2 cellular contexts compared by ENCODE assay signal in genomic region chr6:40492126-40492525, GRCh38.
TF ChIP-seq lines count a peak whose summit lies in the region.

No MANE protein-coding gene starts in this region.

TF ChIP-seq in GM23338, 12 proteins besides CTCF, POLR2A, EP300 and RAD21 (continued from another document):
- TF ChIP-seq ZNF462 (CRISPR knock-in tag; IDR thresholded peaks at IDR 0.05) (no peak), STAT1 (IDR thresholded peaks at IDR 0.05; ENCODE audit: unreplicated experiment) (no peak), EZH2 (IDR thresholded peaks at IDR 0.05; ENCODE audit: low read depth, unreplicated experiment) (no peak), ETS1 (IDR thresholded peaks at IDR 0.05) (no peak), EZH2phosphoT487 (IDR thresholded peaks at IDR 0.05; ENCODE audit: unreplicated experiment) (no peak), ZNF114 (CRISPR knock-in tag; IDR thresholded peaks at IDR 0.05) (no peak), JUNB (IDR thresholded peaks at IDR 0.05; ENCODE audit: unreplicated experiment) (no peak), POLR2AphosphoS5 (IDR thresholded peaks at IDR 0.05; ENCODE audit: low read depth) (no peak), CREB1 (CRISPR knock-in tag; IDR thresholded peaks at IDR 0.05; ENCODE audit: low read depth) (no peak), ZNF331 (CRISPR knock-in tag; IDR thresholded peaks at IDR 0.05; ENCODE audit: low read depth) (no peak), REST (IDR thresholded peaks at IDR 0.05; ENCODE audit: unreplicated experiment) (no peak)
TF ChIP-seq in GM23338: peak in this region for 0.

TF ChIP-seq in WTC11, 78 proteins besides CTCF, POLR2A, EP300 and RAD21 (continued from another document):
- TF ChIP-seq AR (CRISPR knock-in tag; IDR thresholded peaks at IDR 0.05) (no peak), ZMAT4 (CRISPR knock-in tag; IDR thresholded peaks at IDR 0.05) (no peak), HMGA2 (CRISPR knock-in tag; IDR thresholded peaks at IDR 0.05) (no peak), USF2 (CRISPR knock-in tag; IDR thresholded peaks at IDR 0.05) (no peak), STAT6 (CRISPR knock-in tag; conservative IDR thresholded peaks at IDR 0.05; ENCODE audit: low read depth) (no peak), JAZF1 (CRISPR knock-in tag; IDR thresholded peaks at IDR 0.05) (no peak), NFYB (CRISPR knock-in tag; conservative IDR thresholded peaks at IDR 0.05; ENCODE audit: low read depth) (no peak)
TF ChIP-seq in WTC11: peak in this region for 0.
